In the genomic region with DNA sequence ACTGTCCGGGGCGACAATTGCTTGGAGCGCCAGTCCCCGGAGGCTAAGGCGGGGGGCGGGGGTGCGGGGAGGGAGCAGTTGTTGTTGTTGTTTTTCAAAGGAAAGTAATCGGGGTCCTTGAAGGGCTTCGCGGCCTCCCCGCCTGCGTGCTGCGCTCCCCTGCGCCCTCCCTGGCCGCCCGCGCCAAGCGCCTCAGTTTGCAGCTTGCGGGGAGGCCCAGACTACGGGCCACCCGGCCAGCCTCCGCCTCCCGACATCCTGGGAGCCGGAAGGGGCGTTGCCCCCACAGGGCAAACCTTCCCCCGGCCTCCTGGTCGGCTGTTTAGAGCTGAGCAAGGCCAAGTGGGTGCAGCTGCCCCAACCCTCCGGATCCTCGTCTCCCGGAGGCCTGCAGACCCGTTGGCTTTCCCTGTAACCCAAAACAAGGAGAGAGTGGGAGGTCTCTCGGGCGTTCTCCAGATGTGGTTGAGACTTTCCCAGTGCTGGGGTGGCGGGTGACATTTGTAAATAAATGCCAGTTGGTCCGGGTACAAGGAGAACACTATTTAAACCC, we compare ENCODE assay signal across 1 cellular context.
TF ChIP-seq lines count a peak whose summit lies in the region.

No MANE protein-coding gene starts in this region.

TF ChIP-seq in HepG2, 621 proteins besides CTCF, POLR2A, EP300 and RAD21 (continued from another document):
- TF ChIP-seq ZNF124 (CRISPR knock-in tag; IDR thresholded peaks at IDR 0.05) (no peak), HMG20A (CRISPR knock-in tag; IDR thresholded peaks at IDR 0.05; ENCODE audit: borderline replicate concordance) (no peak), ZBTB7A (CRISPR knock-in tag; IDR thresholded peaks at IDR 0.05) (no peak), KDM6A (CRISPR knock-in tag; IDR thresholded peaks at IDR 0.05; ENCODE audit: low read depth) (no peak), GABPB1 (CRISPR knock-in tag; IDR thresholded peaks at IDR 0.05) (peak; percentile 78), SMYD3 (CRISPR knock-in tag; IDR thresholded peaks at IDR 0.05) (no peak), ZNF260 (CRISPR knock-in tag; IDR thresholded peaks at IDR 0.05; ENCODE audit: borderline replicate concordance, low read depth) (no peak), ZNF607 (CRISPR knock-in tag; IDR thresholded peaks at IDR 0.05; ENCODE audit: borderline replicate concordance) (0 out of 2 replicates have a peak, but pooled peaks have one; percentile 9), ZBTB42 (CRISPR knock-in tag; IDR thresholded peaks at IDR 0.05) (no peak), REL (CRISPR knock-in tag; conservative IDR thresholded peaks at IDR 0.05) (no peak), HDAC1 (CRISPR knock-in tag; IDR thresholded peaks at IDR 0.05) (0 out of 2 replicates have a peak, but pooled peaks have one; percentile 9), AKAP8 (CRISPR knock-in tag; IDR thresholded peaks at IDR 0.05) (no peak), ZNF510 (CRISPR knock-in tag; IDR thresholded peaks at IDR 0.05; ENCODE audit: low read depth) (no peak), ZNF274 (CRISPR knock-in tag; IDR thresholded peaks at IDR 0.05) (no peak), ZNF543 (CRISPR knock-in tag; IDR thresholded peaks at IDR 0.05) (no peak), CC2D1A (CRISPR knock-in tag; IDR thresholded peaks at IDR 0.05) (no peak), NR3C1 (CRISPR knock-in tag; IDR thresholded peaks at IDR 0.05) (no peak), ZFY (CRISPR knock-in tag; IDR thresholded peaks at IDR 0.05) (no peak), SP5 (CRISPR knock-in tag; IDR thresholded peaks at IDR 0.05; ENCODE audit: borderline replicate concordance, low read depth) (no peak), ZNF230 (CRISPR knock-in tag; IDR thresholded peaks at IDR 0.05) (no peak), RCOR2 (CRISPR knock-in tag; IDR thresholded peaks at IDR 0.05) (no peak), CENPT (CRISPR knock-in tag; IDR thresholded peaks at IDR 0.05; ENCODE audit: low read depth) (no peak)
- TF ChIP-seq, protein P1, sequence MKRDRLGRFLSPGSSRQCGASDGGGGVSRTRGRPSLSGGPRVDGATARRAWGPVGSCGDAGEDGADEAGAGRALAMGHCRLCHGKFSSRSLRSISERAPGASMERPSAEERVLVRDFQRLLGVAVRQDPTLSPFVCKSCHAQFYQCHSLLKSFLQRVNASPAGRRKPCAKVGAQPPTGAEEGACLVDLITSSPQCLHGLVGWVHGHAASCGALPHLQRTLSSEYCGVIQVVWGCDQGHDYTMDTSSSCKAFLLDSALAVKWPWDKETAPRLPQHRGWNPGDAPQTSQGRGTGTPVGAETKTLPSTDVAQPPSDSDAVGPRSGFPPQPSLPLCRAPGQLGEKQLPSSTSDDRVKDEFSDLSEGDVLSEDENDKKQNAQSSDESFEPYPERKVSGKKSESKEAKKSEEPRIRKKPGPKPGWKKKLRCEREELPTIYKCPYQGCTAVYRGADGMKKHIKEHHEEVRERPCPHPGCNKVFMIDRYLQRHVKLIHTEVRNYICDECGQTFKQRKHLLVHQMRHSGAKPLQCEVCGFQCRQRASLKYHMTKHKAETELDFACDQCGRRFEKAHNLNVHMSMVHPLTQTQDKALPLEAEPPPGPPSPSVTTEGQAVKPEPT (CRISPR knock-in tag; IDR thresholded peaks at IDR 0.05; ENCODE audit: low read depth), result no peak
- TF ChIP-seq, protein P2, sequence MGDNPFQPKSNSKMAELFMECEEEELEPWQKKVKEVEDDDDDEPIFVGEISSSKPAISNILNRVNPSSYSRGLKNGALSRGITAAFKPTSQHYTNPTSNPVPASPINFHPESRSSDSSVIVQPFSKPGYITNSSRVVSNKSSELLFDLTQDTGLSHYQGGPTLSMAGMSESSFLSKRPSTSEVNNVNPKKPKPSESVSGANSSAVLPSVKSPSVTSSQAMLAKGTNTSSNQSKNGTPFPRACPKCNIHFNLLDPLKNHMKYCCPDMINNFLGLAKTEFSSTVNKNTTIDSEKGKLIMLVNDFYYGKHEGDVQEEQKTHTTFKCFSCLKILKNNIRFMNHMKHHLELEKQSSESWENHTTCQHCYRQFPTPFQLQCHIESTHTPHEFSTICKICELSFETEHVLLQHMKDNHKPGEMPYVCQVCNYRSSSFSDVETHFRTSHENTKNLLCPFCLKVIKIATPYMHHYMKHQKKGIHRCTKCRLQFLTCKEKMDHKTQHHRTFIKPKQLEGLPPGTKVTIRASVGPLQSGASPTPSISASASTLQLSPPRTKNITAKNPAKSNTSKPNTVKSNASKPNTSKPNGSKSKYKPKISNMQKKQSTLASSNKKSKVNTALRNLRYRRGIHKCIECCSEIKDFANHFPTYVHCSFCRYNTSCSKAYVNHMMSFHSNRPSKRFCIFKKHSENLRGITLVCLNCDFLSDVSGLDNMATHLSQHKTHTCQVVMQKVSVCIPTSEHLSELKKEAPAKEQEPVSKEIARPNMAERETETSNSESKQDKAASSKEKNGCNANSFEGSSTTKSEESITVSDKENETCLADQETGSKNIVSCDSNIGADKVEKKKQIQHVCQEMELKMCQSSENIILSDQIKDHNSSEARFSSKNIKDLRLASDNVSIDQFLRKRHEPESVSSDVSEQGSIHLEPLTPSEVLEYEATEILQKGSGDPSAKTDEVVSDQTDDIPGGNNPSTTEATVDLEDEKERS (CRISPR knock-in tag; IDR thresholded peaks at IDR 0.05), result no peak
- TF ChIP-seq, protein P3, sequence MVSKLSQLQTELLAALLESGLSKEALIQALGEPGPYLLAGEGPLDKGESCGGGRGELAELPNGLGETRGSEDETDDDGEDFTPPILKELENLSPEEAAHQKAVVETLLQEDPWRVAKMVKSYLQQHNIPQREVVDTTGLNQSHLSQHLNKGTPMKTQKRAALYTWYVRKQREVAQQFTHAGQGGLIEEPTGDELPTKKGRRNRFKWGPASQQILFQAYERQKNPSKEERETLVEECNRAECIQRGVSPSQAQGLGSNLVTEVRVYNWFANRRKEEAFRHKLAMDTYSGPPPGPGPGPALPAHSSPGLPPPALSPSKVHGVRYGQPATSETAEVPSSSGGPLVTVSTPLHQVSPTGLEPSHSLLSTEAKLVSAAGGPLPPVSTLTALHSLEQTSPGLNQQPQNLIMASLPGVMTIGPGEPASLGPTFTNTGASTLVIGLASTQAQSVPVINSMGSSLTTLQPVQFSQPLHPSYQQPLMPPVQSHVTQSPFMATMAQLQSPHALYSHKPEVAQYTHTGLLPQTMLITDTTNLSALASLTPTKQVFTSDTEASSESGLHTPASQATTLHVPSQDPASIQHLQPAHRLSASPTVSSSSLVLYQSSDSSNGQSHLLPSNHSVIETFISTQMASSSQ (IDR thresholded peaks at IDR 0.05; ENCODE audit: low read depth), result no peak
- TF ChIP-seq, protein P3 (CRISPR knock-in tag; IDR thresholded peaks at IDR 0.05; ENCODE audit: borderline replicate concordance), result no peak
- TF ChIP-seq, protein P4, sequence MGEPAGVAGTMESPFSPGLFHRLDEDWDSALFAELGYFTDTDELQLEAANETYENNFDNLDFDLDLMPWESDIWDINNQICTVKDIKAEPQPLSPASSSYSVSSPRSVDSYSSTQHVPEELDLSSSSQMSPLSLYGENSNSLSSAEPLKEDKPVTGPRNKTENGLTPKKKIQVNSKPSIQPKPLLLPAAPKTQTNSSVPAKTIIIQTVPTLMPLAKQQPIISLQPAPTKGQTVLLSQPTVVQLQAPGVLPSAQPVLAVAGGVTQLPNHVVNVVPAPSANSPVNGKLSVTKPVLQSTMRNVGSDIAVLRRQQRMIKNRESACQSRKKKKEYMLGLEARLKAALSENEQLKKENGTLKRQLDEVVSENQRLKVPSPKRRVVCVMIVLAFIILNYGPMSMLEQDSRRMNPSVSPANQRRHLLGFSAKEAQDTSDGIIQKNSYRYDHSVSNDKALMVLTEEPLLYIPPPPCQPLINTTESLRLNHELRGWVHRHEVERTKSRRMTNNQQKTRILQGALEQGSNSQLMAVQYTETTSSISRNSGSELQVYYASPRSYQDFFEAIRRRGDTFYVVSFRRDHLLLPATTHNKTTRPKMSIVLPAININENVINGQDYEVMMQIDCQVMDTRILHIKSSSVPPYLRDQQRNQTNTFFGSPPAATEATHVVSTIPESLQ (CRISPR knock-in tag; conservative IDR thresholded peaks at IDR 0.05), result no peak
- TF ChIP-seq, protein P5, sequence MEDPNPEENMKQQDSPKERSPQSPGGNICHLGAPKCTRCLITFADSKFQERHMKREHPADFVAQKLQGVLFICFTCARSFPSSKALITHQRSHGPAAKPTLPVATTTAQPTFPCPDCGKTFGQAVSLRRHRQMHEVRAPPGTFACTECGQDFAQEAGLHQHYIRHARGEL (CRISPR knock-in tag; IDR thresholded peaks at IDR 0.05), result no peak
